ENCODE assay signal across 8 cellular contexts in genomic region chr17:78421534-78422266, GRCh38. TPM values are rescaled to one million over a fixed set of nuclear protein-coding genes. Genes with fewer than 3 reads are reported as not detected.
DNase-seq lines count a peak whose midpoint lies in the region; ATAC-seq and TF ChIP-seq lines count a peak whose summit lies in the region.

No MANE protein-coding gene starts in this region.

- peak; percentile 94 for TF ChIP-seq CTCF in GM20000 (IDR thresholded peaks at IDR 0.05; ENCODE audit: extremely low read depth, missing control alignments)
- peak; percentile 96 for TF ChIP-seq CTCF in activated CD8-positive, alpha-beta T cell treated with anti-CD3 and anti-CD28 coated beads for 36 hours (IDR thresholded peaks at IDR 0.05)

- DNase-seq in AG08395 (ENCODE audit: low spot score): peak; percentile 91
- peak; percentile 93 for DNase-seq in GM20000 (ENCODE audit: low spot score)
- peak; percentile 69 for DNase-seq in NCI-H69 (lab: John Stamatoyannopoulos, UW)
- peak; percentile 79 for DNase-seq in activated CD8-positive, alpha-beta T cell treated with anti-CD3 and anti-CD28 coated beads for 36 hours
- peak; percentile 89 for DNase-seq in ecto neural progenitor cell (ENCODE audit: low spot score)
- peak; percentile 81 to 88 for DNase-seq in lung microvascular endothelial cell (ENCODE audit: low read depth in 2 of 2)
- peak; percentile 42 for DNase-seq in stimulated activated CD8-positive, alpha-beta memory T cell treated with anti-CD3 and anti-CD28 coated beads, Interleukin-15, amount 100 ng/mL, for 24 hours (ENCODE audit: low read depth)

- no peaks in the 10 kb centered on the region for H3K9me3 Mint-ChIP-seq in activated CD8-positive, alpha-beta T cell treated with anti-CD3 and anti-CD28 coated beads for 36 hours

- TF ChIP-seq POLR2A in GM18505 (IDR thresholded peaks at IDR 0.05; ENCODE audit: borderline replicate concordance, extremely low read depth, insufficient read depth, insufficient read length): no peak

- no peak overlapping the region for H3K27ac Mint-ChIP-seq in activated CD8-positive, alpha-beta T cell treated with anti-CD3 and anti-CD28 coated beads for 36 hours

- ATAC-seq in activated CD8-positive, alpha-beta T cell treated with anti-CD3 and anti-CD28 coated beads for 36 hours: peak; percentile 96
- no peak for ATAC-seq in GM18505 (IDR thresholded peaks at IDR 0.05; ENCODE audit: unreplicated experiment)

- intact Hi-C loops in activated CD8-positive, alpha-beta T cell treated with anti-CD3 and anti-CD28 coated beads for 36 hours (cut with micrococcal nuclease): loop anchor here (5.0 kb wide), 2 partner anchors 59 to 169 kb away; partner anchors contain the start of gene SOCS3

- peaks cover 26% of the 10 kb centered on the region for H3K36me3 Mint-ChIP-seq in activated CD8-positive, alpha-beta T cell treated with anti-CD3 and anti-CD28 coated beads for 36 hours (ENCODE audit: low read depth)

- POLR2A ChIA-PET in activated CD8-positive, alpha-beta T cell treated with anti-CD3 and anti-CD28 coated beads for 36 hours (lab: Charles Lee): interaction anchor here (1.0 to 1.5 kb wide), 4 partner anchors 14 to 169 kb away, joined by 3 to 5 read pairs (median 4); no protein-coding TSS in a partner anchor

- H3K4me1 Mint-ChIP-seq in activated CD8-positive, alpha-beta T cell treated with anti-CD3 and anti-CD28 coated beads for 36 hours (ENCODE audit: low read depth): peaks cover 20% of the 10 kb centered on the region

- H3K27me3 Mint-ChIP-seq in activated CD8-positive, alpha-beta T cell treated with anti-CD3 and anti-CD28 coated beads for 36 hours: no peaks in the 10 kb centered on the region

- CTCF ChIA-PET in activated CD8-positive, alpha-beta T cell treated with anti-CD3 and anti-CD28 coated beads for 36 hours (lab: Charles Lee): interaction anchor here (0.6 to 6.9 kb wide), 35 partner anchors 9 to 444 kb away, joined by 3 to 99 read pairs (median 5); partner anchors contain the start of gene PGS1

- no peak overlapping the region for H3K4me3 Mint-ChIP-seq in activated CD8-positive, alpha-beta T cell treated with anti-CD3 and anti-CD28 coated beads for 36 hours

RNA-seq across cellular contexts. Expression of gene PGS1, which starts 43.3 kb away (rescaled TPM):
- 10 to 100 TPM; 42.1 to 43.3 TPM for total RNA-seq in activated CD8-positive, alpha-beta T cell treated with anti-CD3 and anti-CD28 coated beads for 36 hours
- 15.7 and 26.4 TPM in 2 replicates for total RNA-seq in lung microvascular endothelial cell

Comparison
In these comparisons a context has a peak if more than half of its experiments do, and no peak if none do; other contexts are left out.
1. DNase-seq: peak in every context shown above with its lines; median percentile 93 in GM20000; 91 in AG08395; 89 in ecto neural progenitor cell; 84 in lung microvascular endothelial cell; 79 in activated CD8-positive, alpha-beta T cell treated with anti-CD3 and anti-CD28 coated beads for 36 hours; 69 in NCI-H69; 42 in stimulated activated CD8-positive, alpha-beta memory T cell treated with anti-CD3 and anti-CD28 coated beads, Interleukin-15, amount 100 ng/mL, for 24 hours.